In genomic region chr3:105865867-105866350, GRCh38 we compare ENCODE assay signal across 11 cellular contexts. TPM values are rescaled to one million over a fixed set of nuclear protein-coding genes. Genes with fewer than 3 reads are reported as not detected.
A peak's percentile ranks its signal among the peaks of the same experiment; 100 is the strongest.
DNase-seq lines count a peak whose midpoint lies in the region; ATAC-seq and TF ChIP-seq lines count a peak whose summit lies in the region.
"Had no signal": no experiment of that assay in that cellular context is flagged by ENCODE, and none has a peak within 500 bp of the region (broad histone marks: within the 10 kb centered on the region; RNA-seq: fewer than 3 reads in every experiment).

No MANE protein-coding gene starts in this region.

- intact Hi-C loops in PC-3 (cut with micrococcal nuclease) (loop anchor here (5.0 to 10.0 kb wide), 5 partner anchors 86 to 861 kb away; no protein-coding TSS in a partner anchor), psoas muscle (cut with DNase I) (loop anchor here in 1 of 2 donors (5.0 kb wide), 1 partner anchor 741 kb away; no protein-coding TSS in a partner anchor)

- H3K4me1 ChIP-seq in CD8-positive, alpha-beta memory T cell (ENCODE audit: insufficient read depth, low read length) = peaks cover 64% of the 10 kb centered on the region
- H3K4me1 ChIP-seq in PC-3 (ENCODE audit: insufficient read depth, low read length) (peaks cover 43% of the 10 kb centered on the region), psoas muscle (peaks cover 46% of the 10 kb centered on the region)

- H3K27ac ChIP-seq in CD8-positive, alpha-beta memory T cell (ENCODE audit: low read depth, low read length) = no peak overlapping the region
- H3K27ac ChIP-seq in PC-3 (ENCODE audit: low read length) = peak overlapping the region; percentile 21
- no peak overlapping the region for H3K27ac ChIP-seq in psoas muscle

- no peaks in the 10 kb centered on the region for H3F3A ChIP-seq in PC-3 (ENCODE audit: low read length, unreplicated experiment)

- H3K4me1 Mint-ChIP-seq in CD8-positive, alpha-beta memory T cell = peaks cover 18 to 43% (median 33%) of the 10 kb centered on the region in 3 donors
- peaks cover 45% of the 10 kb centered on the region for H3K4me1 Mint-ChIP-seq in endothelial cell (ENCODE audit: unreplicated experiment)

- no peaks in the 10 kb centered on the region for H3K9me3 Mint-ChIP-seq in CD8-positive, alpha-beta memory T cell
- H3K9me3 Mint-ChIP-seq in endothelial cell (ENCODE audit: unreplicated experiment) = no peaks in the 10 kb centered on the region

- no peaks in the 10 kb centered on the region for H4K20me1 ChIP-seq in PC-3 (ENCODE audit: low read length)

- peaks cover 68% of the 10 kb centered on the region for H3K79me2 ChIP-seq in PC-3 (ENCODE audit: low read length)

- H3K9me3 ChIP-seq in CD8-positive, alpha-beta memory T cell (ENCODE audit: low read length) = no peaks in the 10 kb centered on the region
- no peaks in the 10 kb centered on the region for H3K9me3 ChIP-seq in PC-3 (ENCODE audit: low read length)
- H3K9me3 ChIP-seq in psoas muscle = no peaks in the 10 kb centered on the region

- POLR2A ChIA-PET in CD8-positive, alpha-beta memory T cell (lab: Charles Lee) = no interaction called here
- POLR2A ChIA-PET in PC-3 (lab: Charles Lee; ENCODE audit: unreplicated experiment) = no interaction called here

- WGBS in psoas muscle, 3 donors = 68 to 71% (median 71%) methylated on average over 1 of the region's 1 CpG

- peaks cover 6% of the 10 kb centered on the region for H3K36me3 ChIP-seq in CD8-positive, alpha-beta memory T cell (ENCODE audit: insufficient read depth, low read length)
- H3K36me3 ChIP-seq in PC-3 (ENCODE audit: low read depth, low read length) = peaks cover 16% of the 10 kb centered on the region; the same call in 1 of the 2 replicates
- peaks cover 0 to 9% of the 10 kb centered on the region in 2 donors for H3K36me3 ChIP-seq in psoas muscle (ENCODE audit: insufficient read depth in 1 of 2, low read depth in 1 of 2)

- H3K4me2 ChIP-seq in PC-3 (ENCODE audit: low read length) = peak overlapping the region; percentile 90

- no peak overlapping the region for H3K9ac ChIP-seq in PC-3 (ENCODE audit: low read length)

- peak overlapping the region; percentile 95 to 100 (median 98) for H3K4me3 Mint-ChIP-seq in CD8-positive, alpha-beta memory T cell
- peak overlapping the region; percentile 60 for H3K4me3 Mint-ChIP-seq in endothelial cell (ENCODE audit: unreplicated experiment)

- H3K27me3 ChIP-seq in CD8-positive, alpha-beta memory T cell (ENCODE audit: insufficient read depth, low read length, poor library complexity, severe bottlenecking) = no peaks in the 10 kb centered on the region
- H3K27me3 ChIP-seq in PC-3 (ENCODE audit: low read length) = no peaks in the 10 kb centered on the region
- H3K27me3 ChIP-seq in psoas muscle (ENCODE audit: insufficient read depth in 3 of 3, low read length in 2 of 3) = no peaks in the 10 kb centered on the region

- H3K27me3 Mint-ChIP-seq in CD8-positive, alpha-beta memory T cell = no peaks in the 10 kb centered on the region
- H3K27me3 Mint-ChIP-seq in endothelial cell (ENCODE audit: unreplicated experiment) = peaks cover 3% of the 10 kb centered on the region

- peak overlapping the region; percentile 88 for H3K4me3 ChIP-seq in CD8-positive, alpha-beta memory T cell (ENCODE audit: low read length)
- peak overlapping the region; percentile 96 for H3K4me3 ChIP-seq in PC-3 (ENCODE audit: low read length)
- H3K4me3 ChIP-seq in psoas muscle = peak overlapping the region; percentile 96

- no peaks in the 10 kb centered on the region for H3K9me2 ChIP-seq in PC-3 (replicated peaks; ENCODE audit: low read length)

- H3K27ac Mint-ChIP-seq in CD8-positive, alpha-beta memory T cell = peak overlapping the region in 7 of 8 donors; percentile 8 to 99 (median 53)
- no peak overlapping the region for H3K27ac Mint-ChIP-seq in endothelial cell (ENCODE audit: unreplicated experiment)

- H2AFZ ChIP-seq in PC-3 (ENCODE audit: low read length) = no peak overlapping the region

- CTCF ChIA-PET in CD8-positive, alpha-beta memory T cell (lab: Charles Lee) = interaction anchor here (0.8 to 1.0 kb wide), 2 partner anchors 55 to 186 kb away, joined by 3 read pairs; no protein-coding TSS in a partner anchor
- CTCF ChIA-PET in PC-3 (lab: Charles Lee) = no interaction called here

- peaks cover 4 to 53% (median 16%) of the 10 kb centered on the region in 3 donors for H3K36me3 Mint-ChIP-seq in CD8-positive, alpha-beta memory T cell
- H3K36me3 Mint-ChIP-seq in endothelial cell (ENCODE audit: low read depth, unreplicated experiment) = peaks cover 15% of the 10 kb centered on the region

- no TSS peak for BruUV-seq in PC-3 (replicated peaks; lab: Mats Ljungman, UMichigan)

- DNase-seq in CD8-positive, alpha-beta memory T cell = no peak
- no peak for DNase-seq in PC-3
- no peak for DNase-seq in endothelial cell (ENCODE audit: low spot score)
- no peak for DNase-seq in psoas muscle
- DNase-seq in HuH-7 (ENCODE audit: low spot score) = no peak
- no peak for DNase-seq in effector CD8-positive, alpha-beta T cell (lab: John Stamatoyannopoulos, UW)
- DNase-seq in activated effector memory CD4-positive, alpha-beta T cell treated with anti-CD3 and anti-CD28 coated beads, Interleukin-2, amount 50 U/mL, for 16 hours = no peak
- no peak for DNase-seq in NOMO-1 treated with dmso at 0.1 percent for 144 hours (lab: John Stamatoyannopoulos, UW; ENCODE audit: unreplicated experiment)
- DNase-seq: activated CD8-positive, alpha-beta memory T cell treated with anti-CD3 and anti-CD28 coated beads, Interleukin-2, amount 50 U/mL, for 48 hours; H7; hypothalamus had no signal

- no peak for ATAC-seq in PC-3
- no peak for ATAC-seq in psoas muscle

- no peak for TF ChIP-seq CTCF in PC-3 (conservative IDR thresholded peaks at IDR 0.05; ENCODE audit: low read depth, low read length)
- TF ChIP-seq CTCF in endothelial cell (IDR thresholded peaks at IDR 0.05; ENCODE audit: unreplicated experiment) = no peak
- no peak for TF ChIP-seq CTCF in psoas muscle (IDR thresholded peaks at IDR 0.05)

RNA-seq across cellular contexts. Expression of gene CBLB, which starts 2.9 kb away (rescaled TPM):
- total RNA-seq in CD8-positive, alpha-beta memory T cell = 100 to 1,000 TPM; 112 to 113 TPM
- 67.7 TPM for polyA plus RNA-seq in CD8-positive, alpha-beta memory T cell
- 20.0 and 23.9 TPM in 2 replicates for total RNA-seq in PC-3 (2014; rRNA removed)
- total RNA-seq in endothelial cell (ENCODE audit: unreplicated experiment) = 62.0 TPM
- total RNA-seq in psoas muscle = 10 to 100 TPM; 12.1 to 18.2 (median 14.9) TPM
- polyA plus RNA-seq in psoas muscle = 10 to 100 TPM in 1 of 3 donors, 1 to 10 TPM in 2; 4.2 to 11.5 (median 9.4) TPM
